In genomic region chr15:72319985-72320671, GRCh38 we compare ENCODE assay signal across 8 cellular contexts. TPM values are rescaled to one million over a fixed set of nuclear protein-coding genes. Genes with fewer than 3 reads are reported as not detected.
DNase-seq lines count a peak whose midpoint lies in the region; ATAC-seq and TF ChIP-seq lines count a peak whose summit lies in the region.

CELF6 (minus strand) TSS chr15:72320157; CDS start chr15:72319874, 283 bp downstream.

- CTCF ChIA-PET in CD8-positive, alpha-beta memory T cell (lab: Charles Lee), result interaction anchor here (1.2 kb wide), 1 partner anchor 154 kb away, joined by 3 read pairs; no protein-coding TSS in a partner anchor

- H3K4me1 Mint-ChIP-seq in CD8-positive, alpha-beta memory T cell, result peaks cover 16 to 23% (median 19%) of the 10 kb centered on the region in 3 donors
- H3K4me1 Mint-ChIP-seq in T-helper 1 cell treated with Interleukin-12 subunit alpha and Interleukin-12 subunit beta and Interleukin-4 antibody, amounts not matched to agents 30 μg/mL and 1 μg/mL, for 36 hours (ENCODE audit: low read depth), result peaks cover 17% of the 10 kb centered on the region

- no peaks in the 10 kb centered on the region for H3K27me3 ChIP-seq in CD8-positive, alpha-beta memory T cell (ENCODE audit: insufficient read depth, low read length, poor library complexity, severe bottlenecking)
- H3K27me3 ChIP-seq in heart right ventricle (no peaks in the 10 kb centered on the region), transverse colon (no peaks in the 10 kb centered on the region)

- H3K4me3 ChIP-seq in CD8-positive, alpha-beta memory T cell (ENCODE audit: low read length), result peak within 1 kb of the TSS; percentile 40
- H3K4me3 ChIP-seq in heart right ventricle (peak within 1 kb of the TSS; percentile 15 to 63 (median 54)), transverse colon (peak within 1 kb of the TSS; percentile 20 to 62 (median 44))

- WGBS in heart right ventricle, 2 donors, result 1 to 2% methylated on average over 55 to 58 of the region's 58 CpGs
- 1% methylated on average over 14 of the region's 58 CpGs; no CpG with 5 or more reads in 1 of the 2 donors for WGBS in transverse colon (ENCODE audit: low coverage in 1 of 2), 2 donors

- H3K27ac Mint-ChIP-seq in CD8-positive, alpha-beta memory T cell, result peak within 1 kb of the TSS; percentile 73 to 95 (median 92)
- H3K27ac Mint-ChIP-seq in T-helper 1 cell treated with Interleukin-12 subunit alpha and Interleukin-12 subunit beta and Interleukin-4 antibody, amounts not matched to agents 30 μg/mL and 1 μg/mL, for 36 hours, result peak within 1 kb of the TSS; percentile 69

- no peaks in the 10 kb centered on the region for H3K36me3 ChIP-seq in CD8-positive, alpha-beta memory T cell (ENCODE audit: insufficient read depth, low read length)
- H3K36me3 ChIP-seq in heart right ventricle (peaks cover 0 to 7% (median 0%) of the 10 kb centered on the region in 9 donors), transverse colon (no peaks in the 10 kb centered on the region)

- H3K27ac ChIP-seq in CD8-positive, alpha-beta memory T cell (ENCODE audit: low read depth, low read length), result peak within 1 kb of the TSS; percentile 14
- H3K27ac ChIP-seq in heart right ventricle (peak within 1 kb of the TSS in 2 of 10 donors; percentile 31 to 34), transverse colon (no peak within 1 kb of the TSS)

- no peaks in the 10 kb centered on the region for H3K9me3 ChIP-seq in CD8-positive, alpha-beta memory T cell (ENCODE audit: low read length)
- H3K9me3 ChIP-seq in heart right ventricle (peaks cover 0 to 16% (median 7%) of the 10 kb centered on the region in 11 donors), transverse colon (no peaks in the 10 kb centered on the region)

- H3K27me3 Mint-ChIP-seq in CD8-positive, alpha-beta memory T cell, result peaks cover 0 to 4% of the 10 kb centered on the region in 2 donors
- H3K27me3 Mint-ChIP-seq in T-helper 1 cell treated with Interleukin-12 subunit alpha and Interleukin-12 subunit beta and Interleukin-4 antibody, amounts not matched to agents 30 μg/mL and 1 μg/mL, for 36 hours (ENCODE audit: low read depth), result peaks cover 31% of the 10 kb centered on the region

- no peak for TF ChIP-seq CTCF in heart right ventricle (IDR thresholded peaks at IDR 0.05)
- TF ChIP-seq CTCF in transverse colon (IDR thresholded peaks at IDR 0.05), result no peak

- intact Hi-C loops in heart right ventricle (cut with DNase I) (loop anchor here in 2 of 10 donors (10.0 kb wide), 2 partner anchors 265 to 1735 kb away; no protein-coding TSS in a partner anchor), posterior vena cava (cut with DNase I) (no loop called here), transverse colon (cut with DNase I; ENCODE audit: low total_unique reads) (no loop called here)

- DNase-seq in CD8-positive, alpha-beta memory T cell, result peak; percentile 73 to 89 (median 79)
- DNase-seq in NCI-H1092 treated with DMSO at 0.1 percent for 48 hours (lab: John Stamatoyannopoulos, UW) (peak; percentile 86), amniotic epithelial cell (ENCODE audit: low read depth) (peak; percentile 71), heart right ventricle (peak; percentile 66 to 76), posterior vena cava (ENCODE audit: low spot score) (peak; percentile 95), transverse colon (peak; percentile 79)

- POLR2A ChIA-PET in CD8-positive, alpha-beta memory T cell (lab: Charles Lee), result interaction anchor here (0.9 kb wide), 1 partner anchor 153 kb away, joined by 4 read pairs; no protein-coding TSS in a partner anchor

- in situ Hi-C loops in transverse colon (cut with MboI; ENCODE audit: low pct_ligation_motif_present in 1 of 4, low pct_unique_long_range_greater_than_20kb in 1 of 4, low sequenced_read_pairs in 3 of 4), result no loop called here

- no peak for TF ChIP-seq EP300 in transverse colon (IDR thresholded peaks at IDR 0.05; ENCODE audit: low read depth)

- ATAC-seq in GM21717 (IDR thresholded peaks at IDR 0.05; ENCODE audit: unreplicated experiment) (peak; percentile 54), heart right ventricle (peak; percentile 72 to 87 (median 82))

- H3K36me3 Mint-ChIP-seq in CD8-positive, alpha-beta memory T cell, result peaks cover 6 to 18% (median 9%) of the 10 kb centered on the region in 3 donors
- H3K36me3 Mint-ChIP-seq in T-helper 1 cell treated with Interleukin-12 subunit alpha and Interleukin-12 subunit beta and Interleukin-4 antibody, amounts not matched to agents 30 μg/mL and 1 μg/mL, for 36 hours (ENCODE audit: low read depth), result peaks cover 10% of the 10 kb centered on the region

- peak within 1 kb of the TSS; percentile 76 to 93 (median 84) for H3K4me3 Mint-ChIP-seq in CD8-positive, alpha-beta memory T cell
- H3K4me3 Mint-ChIP-seq in T-helper 1 cell treated with Interleukin-12 subunit alpha and Interleukin-12 subunit beta and Interleukin-4 antibody, amounts not matched to agents 30 μg/mL and 1 μg/mL, for 36 hours, result peak within 1 kb of the TSS; percentile 81

- peaks cover 5 to 12% (median 7%) of the 10 kb centered on the region in 5 donors for H3K9me3 Mint-ChIP-seq in CD8-positive, alpha-beta memory T cell
- H3K9me3 Mint-ChIP-seq in T-helper 1 cell treated with Interleukin-12 subunit alpha and Interleukin-12 subunit beta and Interleukin-4 antibody, amounts not matched to agents 30 μg/mL and 1 μg/mL, for 36 hours, result no peaks in the 10 kb centered on the region

- TF ChIP-seq POLR2A in transverse colon (IDR thresholded peaks at IDR 0.05), result no peak

- peaks cover 9% of the 10 kb centered on the region for H3K4me1 ChIP-seq in CD8-positive, alpha-beta memory T cell (ENCODE audit: insufficient read depth, low read length)
- peaks cover 0 to 11% (median 8%) of the 10 kb centered on the region in 9 donors for H3K4me1 ChIP-seq in heart right ventricle
- peaks cover 0 to 14% (median 12%) of the 10 kb centered on the region in 4 donors for H3K4me1 ChIP-seq in transverse colon

RNA-seq across cellular contexts. Expression of gene CELF6, which starts in this region (rescaled TPM):
- under 1 TPM; 0.53 to 0.68 TPM for total RNA-seq in CD8-positive, alpha-beta memory T cell
- polyA plus RNA-seq in CD8-positive, alpha-beta memory T cell, result not detected
- total RNA-seq in heart right ventricle, result 1 to 10 TPM in 2 of 10 donors, under 1 TPM in 8; 0.21 to 1.2 (median 0.72) TPM
- 1 to 10 TPM; 1.4 to 5.1 TPM for polyA plus RNA-seq in heart right ventricle
- total RNA-seq in posterior vena cava, result 1 to 10 TPM in 1 of 2 donors, under 1 TPM in 1; 0.76 to 1.6 TPM
- 10 to 100 TPM in 1 of 4 donors, 1 to 10 TPM in 3; 1.5 to 12.9 (median 4.7) TPM for total RNA-seq in transverse colon

Comparison
In these comparisons a context has a peak if more than half of its experiments do, and no peak if none do; other contexts are left out.
1. Peak in DNase-seq, H3K4me3 ChIP-seq and H3K27ac ChIP-seq in CD8-positive, alpha-beta memory T cell; RNA of the gene not detected or under 1 TPM.